Comparison of ENCODE assay signal across 1 cellular context in genomic region chr3:53554559-53555511, GRCh38.
TF ChIP-seq lines count a peak whose summit lies in the region.

No MANE protein-coding gene starts in this region.

TF ChIP-seq in GM12878, 131 proteins besides CTCF, POLR2A, EP300 and RAD21 (continues in another document):
- TF ChIP-seq ZBTB33 (IDR thresholded peaks at IDR 0.05) (no peak), ZNF207 (IDR thresholded peaks at IDR 0.05; ENCODE audit: borderline replicate concordance) (no peak), SUPT20H (IDR thresholded peaks at IDR 0.05; ENCODE audit: borderline replicate concordance, control insufficient read depth, low read depth, low read length) (no peak), JUNB (IDR thresholded peaks at IDR 0.05) (peak; percentile 88), SMAD5 (IDR thresholded peaks at IDR 0.05; ENCODE audit: low read depth) (no peak), BCL11A (IDR thresholded peaks at IDR 0.05; ENCODE audit: low read depth, low read length) (peak; percentile 72), SRF (IDR thresholded peaks at IDR 0.05; ENCODE audit: low read depth in 2 of 2, low read length in 2 of 2) (no peak), BMI1 (IDR thresholded peaks at IDR 0.05; ENCODE audit: borderline replicate concordance) (peak; percentile 45; the same call in 1 of the 2 replicates), RELA (IDR thresholded peaks at IDR 0.05; ENCODE audit: borderline replicate concordance, partially characterized antibody) (peak; percentile 84), ZNF24 (IDR thresholded peaks at IDR 0.05) (peak; percentile 52; the same call in 1 of the 2 replicates), ZNF274 (IDR thresholded peaks at IDR 0.05; ENCODE audit: insufficient read depth, insufficient read length) (no peak), ZBTB40 (IDR thresholded peaks at IDR 0.05; ENCODE audit: borderline replicate concordance) (no peak), CEBPB (IDR thresholded peaks at IDR 0.05; ENCODE audit: borderline replicate concordance in 1 of 2, low read depth in 2 of 2, low read length in 2 of 2) (no peak), MXI1 (IDR thresholded peaks at IDR 0.05; ENCODE audit: low read depth, low read length) (no peak), KLF5 (IDR thresholded peaks at IDR 0.05; ENCODE audit: partially characterized antibody) (peak; percentile 26), EZH2 (IDR thresholded peaks at IDR 0.05; ENCODE audit: borderline replicate concordance, control insufficient read depth, low read depth, low read length) (no peak), FOXM1 (IDR thresholded peaks at IDR 0.05; ENCODE audit: low read depth, low read length) (peak; percentile 42; the same call in 1 of the 2 replicates), CREM (IDR thresholded peaks at IDR 0.05; ENCODE audit: low read depth) (peak; percentile 54; the same call in 1 of the 2 replicates), MYC (IDR thresholded peaks at IDR 0.05; ENCODE audit: insufficient read depth, insufficient read length, insufficient replicate concordance, low read length, severe bottlenecking) (no peak), ZNF384 (IDR thresholded peaks at IDR 0.05; ENCODE audit: borderline replicate concordance, low read depth, low read length) (peak; percentile 96), RBBP5 (conservative IDR thresholded peaks at IDR 0.05) (no peak), GABPA (IDR thresholded peaks at IDR 0.05; ENCODE audit: low read depth) (no peak), STAT1 (conservative IDR thresholded peaks at IDR 0.05) (no peak), FOS (IDR thresholded peaks at IDR 0.05; ENCODE audit: borderline replicate concordance, extremely low read depth, insufficient read length) (no peak), TBL1XR1 (IDR thresholded peaks at IDR 0.05; ENCODE audit: low read depth, low read length) (0 out of 2 replicates have a peak, but pooled peaks have one; percentile 9), PAX8 (IDR thresholded peaks at IDR 0.05) (no peak), WRNIP1 (IDR thresholded peaks at IDR 0.05; ENCODE audit: borderline replicate concordance, low read depth, low read length) (no peak), HDAC2 (IDR thresholded peaks at IDR 0.05) (no peak), NR2C2 (IDR thresholded peaks at IDR 0.05; ENCODE audit: borderline replicate concordance, control insufficient read depth, insufficient read length, low read depth) (no peak), TCF7 (IDR thresholded peaks at IDR 0.05; ENCODE audit: borderline replicate concordance) (no peak), ZBTB4 (CRISPR knock-in tag; IDR thresholded peaks at IDR 0.05) (no peak), MAX (IDR thresholded peaks at IDR 0.05; ENCODE audit: low read depth, low read length) (no peak), HDAC6 (IDR thresholded peaks at IDR 0.05; ENCODE audit: unreplicated experiment) (no peak), RAD51 (IDR thresholded peaks at IDR 0.05) (no peak), NFIC (IDR thresholded peaks at IDR 0.05; ENCODE audit: low read depth, low read length) (peak; percentile 85)
- TF ChIP-seq, protein P1, sequence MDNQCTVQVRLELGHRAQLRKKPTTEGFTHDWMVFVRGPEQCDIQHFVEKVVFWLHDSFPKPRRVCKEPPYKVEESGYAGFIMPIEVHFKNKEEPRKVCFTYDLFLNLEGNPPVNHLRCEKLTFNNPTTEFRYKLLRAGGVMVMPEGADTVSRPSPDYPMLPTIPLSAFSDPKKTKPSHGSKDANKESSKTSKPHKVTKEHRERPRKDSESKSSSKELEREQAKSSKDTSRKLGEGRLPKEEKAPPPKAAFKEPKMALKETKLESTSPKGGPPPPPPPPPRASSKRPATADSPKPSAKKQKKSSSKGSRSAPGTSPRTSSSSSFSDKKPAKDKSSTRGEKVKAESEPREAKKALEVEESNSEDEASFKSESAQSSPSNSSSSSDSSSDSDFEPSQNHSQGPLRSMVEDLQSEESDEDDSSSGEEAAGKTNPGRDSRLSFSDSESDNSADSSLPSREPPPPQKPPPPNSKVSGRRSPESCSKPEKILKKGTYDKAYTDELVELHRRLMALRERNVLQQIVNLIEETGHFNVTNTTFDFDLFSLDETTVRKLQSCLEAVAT (IDR thresholded peaks at IDR 0.05), result peak; percentile 70
- TF ChIP-seq, protein P2, sequence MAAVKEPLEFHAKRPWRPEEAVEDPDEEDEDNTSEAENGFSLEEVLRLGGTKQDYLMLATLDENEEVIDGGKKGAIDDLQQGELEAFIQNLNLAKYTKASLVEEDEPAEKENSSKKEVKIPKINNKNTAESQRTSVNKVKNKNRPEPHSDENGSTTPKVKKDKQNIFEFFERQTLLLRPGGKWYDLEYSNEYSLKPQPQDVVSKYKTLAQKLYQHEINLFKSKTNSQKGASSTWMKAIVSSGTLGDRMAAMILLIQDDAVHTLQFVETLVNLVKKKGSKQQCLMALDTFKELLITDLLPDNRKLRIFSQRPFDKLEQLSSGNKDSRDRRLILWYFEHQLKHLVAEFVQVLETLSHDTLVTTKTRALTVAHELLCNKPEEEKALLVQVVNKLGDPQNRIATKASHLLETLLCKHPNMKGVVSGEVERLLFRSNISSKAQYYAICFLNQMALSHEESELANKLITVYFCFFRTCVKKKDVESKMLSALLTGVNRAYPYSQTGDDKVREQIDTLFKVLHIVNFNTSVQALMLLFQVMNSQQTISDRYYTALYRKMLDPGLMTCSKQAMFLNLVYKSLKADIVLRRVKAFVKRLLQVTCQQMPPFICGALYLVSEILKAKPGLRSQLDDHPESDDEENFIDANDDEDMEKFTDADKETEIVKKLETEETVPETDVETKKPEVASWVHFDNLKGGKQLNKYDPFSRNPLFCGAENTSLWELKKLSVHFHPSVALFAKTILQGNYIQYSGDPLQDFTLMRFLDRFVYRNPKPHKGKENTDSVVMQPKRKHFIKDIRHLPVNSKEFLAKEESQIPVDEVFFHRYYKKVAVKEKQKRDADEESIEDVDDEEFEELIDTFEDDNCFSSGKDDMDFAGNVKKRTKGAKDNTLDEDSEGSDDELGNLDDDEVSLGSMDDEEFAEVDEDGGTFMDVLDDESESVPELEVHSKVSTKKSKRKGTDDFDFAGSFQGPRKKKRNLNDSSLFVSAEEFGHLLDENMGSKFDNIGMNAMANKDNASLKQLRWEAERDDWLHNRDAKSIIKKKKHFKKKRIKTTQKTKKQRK (IDR thresholded peaks at IDR 0.05; ENCODE audit: low read depth, low read length), result no peak
- TF ChIP-seq, protein P3, sequence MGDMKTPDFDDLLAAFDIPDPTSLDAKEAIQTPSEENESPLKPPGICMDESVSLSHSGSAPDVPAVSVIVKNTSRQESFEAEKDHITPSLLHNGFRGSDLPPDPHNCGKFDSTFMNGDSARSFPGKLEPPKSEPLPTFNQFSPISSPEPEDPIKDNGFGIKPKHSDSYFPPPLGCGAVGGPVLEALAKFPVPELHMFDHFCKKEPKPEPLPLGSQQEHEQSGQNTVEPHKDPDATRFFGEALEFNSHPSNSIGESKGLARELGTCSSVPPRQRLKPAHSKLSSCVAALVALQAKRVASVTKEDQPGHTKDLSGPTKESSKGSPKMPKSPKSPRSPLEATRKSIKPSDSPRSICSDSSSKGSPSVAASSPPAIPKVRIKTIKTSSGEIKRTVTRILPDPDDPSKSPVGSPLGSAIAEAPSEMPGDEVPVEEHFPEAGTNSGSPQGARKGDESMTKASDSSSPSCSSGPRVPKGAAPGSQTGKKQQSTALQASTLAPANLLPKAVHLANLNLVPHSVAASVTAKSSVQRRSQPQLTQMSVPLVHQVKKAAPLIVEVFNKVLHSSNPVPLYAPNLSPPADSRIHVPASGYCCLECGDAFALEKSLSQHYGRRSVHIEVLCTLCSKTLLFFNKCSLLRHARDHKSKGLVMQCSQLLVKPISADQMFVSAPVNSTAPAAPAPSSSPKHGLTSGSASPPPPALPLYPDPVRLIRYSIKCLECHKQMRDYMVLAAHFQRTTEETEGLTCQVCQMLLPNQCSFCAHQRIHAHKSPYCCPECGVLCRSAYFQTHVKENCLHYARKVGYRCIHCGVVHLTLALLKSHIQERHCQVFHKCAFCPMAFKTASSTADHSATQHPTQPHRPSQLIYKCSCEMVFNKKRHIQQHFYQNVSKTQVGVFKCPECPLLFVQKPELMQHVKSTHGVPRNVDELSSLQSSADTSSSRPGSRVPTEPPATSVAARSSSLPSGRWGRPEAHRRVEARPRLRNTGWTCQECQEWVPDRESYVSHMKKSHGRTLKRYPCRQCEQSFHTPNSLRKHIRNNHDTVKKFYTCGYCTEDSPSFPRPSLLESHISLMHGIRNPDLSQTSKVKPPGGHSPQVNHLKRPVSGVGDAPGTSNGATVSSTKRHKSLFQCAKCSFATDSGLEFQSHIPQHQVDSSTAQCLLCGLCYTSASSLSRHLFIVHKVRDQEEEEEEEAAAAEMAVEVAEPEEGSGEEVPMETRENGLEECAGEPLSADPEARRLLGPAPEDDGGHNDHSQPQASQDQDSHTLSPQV (IDR thresholded peaks at IDR 0.05), result no peak
- TF ChIP-seq, protein P4, sequence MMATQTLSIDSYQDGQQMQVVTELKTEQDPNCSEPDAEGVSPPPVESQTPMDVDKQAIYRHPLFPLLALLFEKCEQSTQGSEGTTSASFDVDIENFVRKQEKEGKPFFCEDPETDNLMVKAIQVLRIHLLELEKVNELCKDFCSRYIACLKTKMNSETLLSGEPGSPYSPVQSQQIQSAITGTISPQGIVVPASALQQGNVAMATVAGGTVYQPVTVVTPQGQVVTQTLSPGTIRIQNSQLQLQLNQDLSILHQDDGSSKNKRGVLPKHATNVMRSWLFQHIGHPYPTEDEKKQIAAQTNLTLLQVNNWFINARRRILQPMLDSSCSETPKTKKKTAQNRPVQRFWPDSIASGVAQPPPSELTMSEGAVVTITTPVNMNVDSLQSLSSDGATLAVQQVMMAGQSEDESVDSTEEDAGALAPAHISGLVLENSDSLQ (IDR thresholded peaks at IDR 0.05), result no peak
